8 cellular contexts compared by ENCODE assay signal in the genomic region with DNA sequence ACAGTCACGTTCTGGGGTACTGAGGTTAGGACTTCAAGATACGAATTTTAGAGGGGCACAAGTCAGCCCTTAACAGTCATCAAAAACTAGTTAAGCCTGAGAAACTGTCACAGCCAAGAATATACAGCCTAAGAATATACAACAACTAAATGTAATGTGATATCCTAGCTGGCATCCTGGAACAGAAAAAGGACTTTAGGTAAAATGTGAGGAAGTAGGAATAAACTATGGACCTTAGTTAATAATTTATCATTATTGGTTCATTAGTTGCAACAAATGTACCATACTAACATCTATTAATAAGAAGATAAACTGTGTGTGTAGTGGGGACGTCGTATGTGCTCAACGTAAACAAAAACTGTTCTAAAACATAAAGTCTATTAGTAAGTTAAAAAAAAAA. TPM values are rescaled to one million over a fixed set of nuclear protein-coding genes. Genes with fewer than 3 reads are reported as not detected.
DNase-seq lines count a peak whose midpoint lies in the region; ATAC-seq and TF ChIP-seq lines count a peak whose summit lies in the region.

No MANE protein-coding gene starts in this region.

- H3K27ac Mint-ChIP-seq in natural killer cell treated with Interleukin-12 subunit alpha and Interleukin-12 subunit beta and Interleukin-15 and Interleukin-18, amount 100 ng/mL, for 72 hours: peak overlapping the region; percentile 96

- ATAC-seq in natural killer cell treated with Interleukin-12 subunit alpha and Interleukin-12 subunit beta and Interleukin-15 and Interleukin-18, amount 100 ng/mL, for 72 hours: no peak
- ATAC-seq in GM19455 (IDR thresholded peaks at IDR 0.05; ENCODE audit: unreplicated experiment) (no peak), HG02970 (IDR thresholded peaks at IDR 0.05; ENCODE audit: low FRiP score, unreplicated experiment) (no peak)

- peaks cover 44 to 65% of the 10 kb centered on the region in 2 donors for H3K4me1 Mint-ChIP-seq in natural killer cell treated with Interleukin-12 subunit alpha and Interleukin-12 subunit beta and Interleukin-15 and Interleukin-18, amount 100 ng/mL, for 72 hours (ENCODE audit: low read depth in 2 of 2)

- DNase-seq in AG04450 (ENCODE audit: low read depth, low spot score) (no peak), coronary artery (ENCODE audit: low spot score) (no peak), C1 segment of cervical spinal cord (lab: John Stamatoyannopoulos, UW) (no peak), NCI-H2171 treated with DMSO at 0.1 percent for 48 hours (lab: John Stamatoyannopoulos, UW) (no peak)
- DNase-seq in natural killer cell treated with Interleukin-12 subunit alpha and Interleukin-12 subunit beta and Interleukin-15 and Interleukin-18, amount 100 ng/mL, for 72 hours (ENCODE audit: low spot score): no peak

- H2AFZ ChIP-seq in KMS-11 (ENCODE audit: low read depth): no peak overlapping the region

- H3K9me3 ChIP-seq in AG04450 (ENCODE audit: control insufficient read depth, insufficient read depth, low read length): no peaks in the 10 kb centered on the region

- no peaks in the 10 kb centered on the region for H3K36me3 ChIP-seq in KMS-11 (ENCODE audit: insufficient read depth)

- CTCF ChIA-PET in AG04450 (lab: Charles Lee): interaction anchor here (0.7 to 3.4 kb wide), 5 partner anchors 9 to 94 kb away, joined by 5 to 28 read pairs (median 8); a partner anchor contains a TSS

- POLR2A ChIA-PET in AG04450 (lab: Yijun Ruan, JAX): interaction anchor here (0.8 to 2.9 kb wide), 4 partner anchors 9 to 144 kb away, joined by 3 to 28 read pairs (median 6); a partner anchor contains a TSS

- peak overlapping the region; percentile 93 for H3K4me3 ChIP-seq in AG04450 (ENCODE audit: low read depth, low read length)
- no peak overlapping the region for H3K4me3 ChIP-seq in KMS-11 (IDR thresholded peaks at IDR 0.05; ENCODE audit: insufficient read depth, low read depth, low read length)
- peak overlapping the region; percentile 91 for H3K4me3 ChIP-seq in coronary artery

- H3K36me3 Mint-ChIP-seq in natural killer cell treated with Interleukin-12 subunit alpha and Interleukin-12 subunit beta and Interleukin-15 and Interleukin-18, amount 100 ng/mL, for 72 hours: peaks cover 6% of the 10 kb centered on the region

- no peaks in the 10 kb centered on the region for H3K27me3 Mint-ChIP-seq in natural killer cell treated with Interleukin-12 subunit alpha and Interleukin-12 subunit beta and Interleukin-15 and Interleukin-18, amount 100 ng/mL, for 72 hours

- TF ChIP-seq CTCF in AG04450 (IDR thresholded peaks at IDR 0.05; ENCODE audit: low read depth, low read length): no peak
- TF ChIP-seq CTCF in KMS-11 (conservative IDR thresholded peaks at IDR 0.05; ENCODE audit: low read depth, low read length): no peak
- TF ChIP-seq CTCF in coronary artery (IDR thresholded peaks at IDR 0.05): no peak

- peak overlapping the region; percentile 93 for H3K4me3 Mint-ChIP-seq in natural killer cell treated with Interleukin-12 subunit alpha and Interleukin-12 subunit beta and Interleukin-15 and Interleukin-18, amount 100 ng/mL, for 72 hours

- H3K4me1 ChIP-seq in KMS-11 (ENCODE audit: low read depth, poor library complexity, severe bottlenecking): peaks cover 26% of the 10 kb centered on the region

- H3K27ac ChIP-seq in AG04450 (ENCODE audit: low read depth, low read length): no peak overlapping the region
- H3K27ac ChIP-seq in KMS-11: peak overlapping the region; percentile 90; the same call in 1 of the 2 replicates
- no peak overlapping the region for H3K27ac ChIP-seq in coronary artery

- H3K27me3 ChIP-seq in AG04450 (ENCODE audit: control insufficient read depth, insufficient read depth, low read length) (no peaks in the 10 kb centered on the region), KMS-11 (ENCODE audit: insufficient read depth, low read depth) (no peaks in the 10 kb centered on the region)

- H4K20me1 ChIP-seq in KMS-11 (ENCODE audit: insufficient read depth): peaks cover 4% of the 10 kb centered on the region; the same call in 1 of the 2 replicates

- peaks cover 55% of the 10 kb centered on the region for H3K79me2 ChIP-seq in KMS-11 (ENCODE audit: insufficient read depth, low read depth)

- no peaks in the 10 kb centered on the region for H3K9me3 Mint-ChIP-seq in natural killer cell treated with Interleukin-12 subunit alpha and Interleukin-12 subunit beta and Interleukin-15 and Interleukin-18, amount 100 ng/mL, for 72 hours

- peak overlapping the region; percentile 88 for H3K4me2 ChIP-seq in KMS-11

- peak overlapping the region; percentile 80; the same call in 1 of the 2 replicates for H3K9ac ChIP-seq in KMS-11

RNA-seq across cellular contexts. Expression of a gene that starts 1.1 kb away (rescaled TPM):
- polyA plus RNA-seq in AG04450 (2011; rRNA removed): 53.6 TPM in 2 replicates
- polyA minus RNA-seq in AG04450 (2011; rRNA and poly(A)+ RNA removed): 38.3 and 51.5 TPM in 2 replicates
- 100 to 1,000 TPM; 105 to 113 TPM for total RNA-seq in natural killer cell treated with Interleukin-12 subunit alpha and Interleukin-12 subunit beta and Interleukin-15 and Interleukin-18, amount 100 ng/mL, for 72 hours

RNA-seq across cellular contexts. Expression of a gene that starts 30.0 kb away (rescaled TPM):
- polyA plus RNA-seq in AG04450 (2011; rRNA removed): 8.5 and 11.0 TPM in 2 replicates
- polyA minus RNA-seq in AG04450 (2011; rRNA and poly(A)+ RNA removed): 1.6 and 4.0 TPM in 2 replicates
- total RNA-seq in natural killer cell treated with Interleukin-12 subunit alpha and Interleukin-12 subunit beta and Interleukin-15 and Interleukin-18, amount 100 ng/mL, for 72 hours: 10 to 100 TPM in 1 of 2 donors, 1 to 10 TPM in 1; 7.9 to 12.5 TPM
